In the genomic region with DNA sequence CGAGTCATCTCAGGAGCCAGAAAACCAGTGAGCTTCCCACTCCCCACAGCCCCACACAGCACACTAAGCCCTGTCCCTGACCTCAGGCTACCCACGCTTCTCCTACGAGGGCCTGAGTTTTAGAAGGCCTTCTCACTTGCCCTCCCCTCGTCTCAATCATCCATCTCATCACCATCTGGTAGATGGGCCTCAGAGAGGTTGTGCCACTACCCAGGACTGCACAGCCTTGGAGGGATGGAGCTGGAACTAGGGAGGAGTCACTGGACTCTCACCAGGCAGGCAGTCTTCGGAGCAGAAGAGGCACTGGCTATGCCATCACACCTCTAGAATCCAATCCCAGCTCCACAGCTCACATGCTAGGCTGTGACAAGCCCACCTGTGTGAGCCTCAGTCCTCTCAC, we compare ENCODE assay signal across 21 cellular contexts. TPM values are rescaled to one million over a fixed set of nuclear protein-coding genes. Genes with fewer than 3 reads are reported as not detected.
DNase-seq lines count a peak whose midpoint lies in the region; ATAC-seq, FAIRE-seq and TF ChIP-seq lines count a peak whose summit lies in the region.
"Had no signal": no experiment of that assay in that cellular context is flagged by ENCODE, and none has a peak within 500 bp of the region (broad histone marks: within the 10 kb centered on the region; RNA-seq: fewer than 3 reads in every experiment).

No MANE protein-coding gene starts in this region.

- no peak for TF ChIP-seq POLR2A in GM12878 (IDR thresholded peaks at IDR 0.05; ENCODE audit: low read depth, low read length)

- H3K4me1 ChIP-seq in right cardiac atrium (ENCODE audit: control insufficient read depth, insufficient read depth, low read length) (peaks cover 25% of the 10 kb centered on the region), GM12878 (ENCODE audit: control insufficient read depth, insufficient read depth, low read length) (peaks cover 68% of the 10 kb centered on the region), rectal smooth muscle tissue (ENCODE audit: control insufficient read depth, insufficient read depth, low read length) (peaks cover 51% of the 10 kb centered on the region), upper lobe of right lung (peaks cover 10% of the 10 kb centered on the region)

- H3K4me2 ChIP-seq in GM12878 (ENCODE audit: control insufficient read depth, insufficient read depth): no peak overlapping the region

- H3K27me3 ChIP-seq in right cardiac atrium (ENCODE audit: control insufficient read depth, insufficient read depth) (no peaks in the 10 kb centered on the region), GM12878 (replicated peaks in 1 of 2; ENCODE audit: control insufficient read depth in 2 of 2, insufficient read depth in 2 of 2, low read length in 1 of 2) (no peaks in the 10 kb centered on the region), rectal smooth muscle tissue (ENCODE audit: control insufficient read depth, insufficient read depth, low read length) (no peaks in the 10 kb centered on the region), upper lobe of right lung (no peaks in the 10 kb centered on the region)

- in situ Hi-C loops in GM12878 (cut with MboI): no loop called here

- H3K9ac ChIP-seq in GM12878 (ENCODE audit: control insufficient read depth, insufficient read depth, low read length): no peak overlapping the region
- no peak overlapping the region for H3K9ac ChIP-seq in rectal smooth muscle tissue (ENCODE audit: low read length)

- peaks cover 21% of the 10 kb centered on the region for H3K79me2 ChIP-seq in GM12878 (ENCODE audit: control insufficient read depth, insufficient read depth, low read length)

- POLR2A ChIA-PET in GM12878 (lab: Charles Lee): interaction anchor here (2.6 kb wide), 1 partner anchor 50 kb away, joined by 14 read pairs; no protein-coding TSS in a partner anchor

- intact Hi-C loops in right cardiac atrium (cut with DNase I) (no loop called here), Right ventricle myocardium inferior (cut with DNase I) (loop anchor here (5.0 kb wide), 1 partner anchor 49 kb away; no protein-coding TSS in a partner anchor), GM12878 (cut with micrococcal nuclease; ENCODE audit: unreplicated experiment) (no loop called here), upper lobe of right lung (cut with DNase I) (no loop called here)

- H3K9me3 ChIP-seq in right cardiac atrium (ENCODE audit: control insufficient read depth, low read length): no peaks in the 10 kb centered on the region
- no peaks in the 10 kb centered on the region for H3K9me3 ChIP-seq in GM12878 (replicated peaks; ENCODE audit: control insufficient read depth, insufficient read depth, low read length)
- no peaks in the 10 kb centered on the region for H3K9me3 ChIP-seq in upper lobe of right lung

- H3K4me3 ChIP-seq in right cardiac atrium (ENCODE audit: low read length) (no peak overlapping the region), GM12878 (no peak overlapping the region), rectal smooth muscle tissue (ENCODE audit: low read length) (no peak overlapping the region), upper lobe of right lung (no peak overlapping the region)

- no peak for TF ChIP-seq RAD21 in GM12878 (IDR thresholded peaks at IDR 0.05; ENCODE audit: insufficient read depth, low read depth, low read length)

- DNase-seq in right cardiac atrium: peak in 2 of 3 donors; percentile 4 to 46
- DNase-seq in Right ventricle myocardium inferior (ENCODE audit: missing footprints): no peak
- no peak for DNase-seq in GM12878 (ENCODE audit: low read depth, low spot score)
- no peak for DNase-seq in upper lobe of right lung
- DNase-seq: activated CD4-positive, alpha-beta T cell treated with anti-CD3 and anti-CD28 coated beads, Interleukin-2, amount 10 ng/mL, durations not matched to agents 7 days and 5 days; CD8-positive, alpha-beta T cell; effector memory CD4-positive, alpha-beta T cell; KG1; kidney glomerular epithelial cell; mesendoderm; natural killer cell; NCI-H187; NCI-H82; PC-3; stimulated activated naive B cell treated with anti-CD40 and anti-IgM and Interleukin-4, amounts not matched to agents 10 μg/mL and 1 μg/mL and 100 μg/mL, for 72 hours; T-cell had no signal

- no peak overlapping the region for H2AFZ ChIP-seq in GM12878 (ENCODE audit: control insufficient read depth, low read depth, low read length)

- TF ChIP-seq EP300 in GM12878 (IDR thresholded peaks at IDR 0.05; ENCODE audit: borderline replicate concordance in 1 of 2, control insufficient read depth in 1 of 2, low read depth in 2 of 2, low read length in 2 of 2): no peak

- no peak for FAIRE-seq in GM12878 (lab: Jason Lieb, UNC)
- FAIRE-seq: astrocyte, GM12892 had no signal

- H3K27ac ChIP-seq in right cardiac atrium (ENCODE audit: low read length) (peak overlapping the region; percentile 46), GM12878 (ENCODE audit: control insufficient read depth, insufficient read depth) (peak overlapping the region; percentile 43; the same call in 1 of the 2 replicates), rectal smooth muscle tissue (ENCODE audit: low read depth, low read length) (peak overlapping the region; percentile 82), upper lobe of right lung (no peak overlapping the region)

- H4K20me1 ChIP-seq in GM12878 (ENCODE audit: control insufficient read depth, insufficient read depth): no peaks in the 10 kb centered on the region

- WGBS in right cardiac atrium: 95% methylated on average over 5 of the region's 5 CpGs
- 75% methylated on average over 5 of the region's 5 CpGs for WGBS in GM12878 (ENCODE audit: insufficient coverage, insufficient replicate concordance, low lambda C conversion rate, missing lambda C conversion rate)

- CTCF ChIA-PET in GM12878 (lab: Yijun Ruan, JAX): interaction anchor here (1.0 to 6.2 kb wide), 6 partner anchors 10 to 556 kb away, joined by 3 to 43 read pairs (median 3); no protein-coding TSS in a partner anchor

- TF ChIP-seq CTCF in GM12878 (IDR thresholded peaks at IDR 0.05 in 2 of 3, conservative IDR thresholded peaks at IDR 0.05 in 1 of 3; ENCODE audit: control insufficient read depth in 2 of 3, extremely low read depth in 1 of 3, insufficient read depth in 1 of 3, low read depth in 3 of 3, low read length in 3 of 3) (no peak), upper lobe of right lung (IDR thresholded peaks at IDR 0.05) (no peak)

- ATAC-seq in right cardiac atrium (no peak), Right ventricle myocardium inferior (no peak), GM12878 (no peak), upper lobe of right lung (no peak), HG03469 (IDR thresholded peaks at IDR 0.05; ENCODE audit: unreplicated experiment) (no peak), GM19452 (IDR thresholded peaks at IDR 0.05; ENCODE audit: unreplicated experiment) (no peak)
- ATAC-seq: CD8-positive, alpha-beta T cell; natural killer cell; PC-3; stimulated activated naive B cell treated with anti-CD40 and anti-IgM and Interleukin-4, amounts not matched to agents 10 μg/mL and 1 μg/mL and 100 μg/mL, for 72 hours; T-cell had no signal

- peaks cover 0 to 4% of the 10 kb centered on the region in 2 experiments; a peak in 2 of 4 replicates for H3K36me3 ChIP-seq in GM12878 (ENCODE audit: control insufficient read depth in 2 of 2, insufficient read depth in 2 of 2, low read length in 1 of 2)
- H3K36me3 ChIP-seq in rectal smooth muscle tissue (ENCODE audit: control insufficient read depth, insufficient read depth, low read length): no peaks in the 10 kb centered on the region
- H3K36me3 ChIP-seq in upper lobe of right lung: no peaks in the 10 kb centered on the region

- no TSS peak for BruUV-seq in GM12878 (replicated peaks; lab: Mats Ljungman, UMichigan)

- RAD21 ChIA-PET in GM12878 (lab: Charles Lee; ENCODE audit: unreplicated experiment): interaction anchor here (2.0 to 2.3 kb wide), 2 partner anchors 50 to 69 kb away, joined by 4 to 11 read pairs; no protein-coding TSS in a partner anchor

- SMC1A ChIA-PET in GM12878 (lab: Charles Lee; ENCODE audit: uncharacterized antibody, unreplicated experiment): interaction anchor here (4.3 to 5.3 kb wide), 2 partner anchors 9 to 51 kb away, joined by 27 to 31 read pairs; partner anchors contain the start of gene ITPK1

TF ChIP-seq in GM12878, 131 proteins besides CTCF, POLR2A, EP300 and RAD21 (continues in another document):
- TF ChIP-seq KDM1A (IDR thresholded peaks at IDR 0.05; ENCODE audit: borderline replicate concordance): no peak

RNA-seq across cellular contexts. Expression of gene ITPK1, which starts 52.3 kb away (rescaled TPM):
- total RNA-seq in right cardiac atrium: 100 to 1,000 TPM; 113 to 135 (median 129) TPM
- 78.2 TPM for polyA plus RNA-seq in right cardiac atrium
- total RNA-seq in Right ventricle myocardium inferior: 123 TPM
- total RNA-seq in GM12878 (2013; cell fraction: nucleolus; rRNA removed): 27.6 and 44.1 TPM in 2 replicates
- total RNA-seq in GM12878 (2014; rRNA removed): 23.5 and 26.5 TPM in 2 replicates
- total RNA-seq in GM12878 (2014; rRNA removed; fragmentation: Illumina TruSeq; extraction: Trizol): 15.9 and 21.9 TPM in 2 replicates
- 56.1 and 57.9 TPM in 2 replicates for total RNA-seq in GM12878 (2021)
- polyA plus RNA-seq in GM12878 (2011; ENCODE audit: low read depth): 10.8 TPM
- polyA plus RNA-seq in GM12878 (2011; rRNA removed): 33.3 and 73.2 TPM in 2 replicates
- polyA plus RNA-seq in GM12878 (2011; cell fraction: cytosol; rRNA removed): 73.7 and 83.9 TPM in 2 replicates
- polyA plus RNA-seq in GM12878 (2011; cell fraction: nucleus; rRNA removed): 69.1 and 75.9 TPM in 2 replicates
- polyA plus RNA-seq in GM12878 (2012): 22.0 and 26.6 TPM in 2 replicates
- polyA plus RNA-seq in GM12878 (2014; fragmentation: Illumina TruSeq; extraction: Trizol): 21.9 and 36.4 TPM in 2 replicates
- 1 to 10 TPM; 1.3 to 2.1 TPM for polyA plus RNA-seq in GM12878 (2014; fragmentation: Nextera tagmentation; extraction: Ambion mirVana)
- polyA plus RNA-seq in GM12878 (2014; rRNA removed): 36.2 and 36.3 TPM in 2 replicates
- 10 to 100 TPM; 24.5 to 27.5 TPM for polyA plus RNA-seq in GM12878 (2016; fragmentation: Nextera tagmentation; extraction: Ambion mirVana)
- 137 and 139 TPM in 2 replicates for polyA minus RNA-seq in GM12878 (2011; rRNA and poly(A)+ RNA removed)
- polyA minus RNA-seq in GM12878 (2011; cell fraction: cytosol; rRNA and poly(A)+ RNA removed): 32.7 and 33.5 TPM in 2 replicates
- polyA minus RNA-seq in GM12878 (2011; cell fraction: nucleus; rRNA and poly(A)+ RNA removed): 38.8 and 49.5 TPM in 2 replicates
- total RNA-seq in upper lobe of right lung: 96.9 TPM

Comparison
In these comparisons a context has a peak if more than half of its experiments do, and no peak if none do; other contexts are left out.
1. DNase-seq: peak in right cardiac atrium (2 of 3); none in Right ventricle myocardium inferior (single experiment), GM12878 (single experiment) and upper lobe of right lung (single experiment).